In the genomic region with DNA sequence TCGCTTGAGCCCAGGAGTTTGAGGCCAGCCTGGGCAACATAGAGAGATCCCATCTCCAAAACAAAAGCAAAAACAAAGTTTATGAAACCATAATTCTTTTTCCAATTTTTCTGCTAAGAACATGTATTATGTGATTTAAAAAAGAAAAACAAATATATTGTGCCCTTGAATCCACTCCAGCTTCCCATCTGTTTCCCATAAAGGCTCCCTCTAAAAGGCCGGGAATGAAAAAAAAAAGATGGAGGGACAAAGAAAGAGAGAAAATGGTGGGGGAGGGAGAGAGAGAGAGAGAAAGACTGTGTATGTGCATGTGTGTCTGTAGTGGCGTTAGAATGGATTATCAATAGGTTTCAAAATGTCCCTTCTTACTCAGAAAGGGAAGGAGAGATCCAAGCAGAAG, we compare ENCODE assay signal across 13 cellular contexts. TPM values are rescaled to one million over a fixed set of nuclear protein-coding genes. Genes with fewer than 3 reads are reported as not detected.
A peak's percentile ranks its signal among the peaks of the same experiment; 100 is the strongest.
DNase-seq lines count a peak whose midpoint lies in the region; TF ChIP-seq lines count a peak whose summit lies in the region.
"Had no signal": no experiment of that assay in that cellular context is flagged by ENCODE, and none has a peak within 500 bp of the region (broad histone marks: within the 10 kb centered on the region; RNA-seq: fewer than 3 reads in every experiment).

No MANE protein-coding gene starts in this region.

- peaks cover 3% of the 10 kb centered on the region; the same call in 1 of the 2 replicates for H3K9me2 ChIP-seq in GM23248 (ENCODE audit: insufficient read depth)

- H3K4me2 ChIP-seq in GM23248 (ENCODE audit: unreplicated experiment): no peak overlapping the region
- H3K4me2 ChIP-seq: BLaER1 had no signal

- H3K27ac Mint-ChIP-seq in CD4-positive, alpha-beta memory T cell: peak overlapping the region in 2 of 7 donors; percentile 55 to 68

- H3K79me2 ChIP-seq in GM23248 (ENCODE audit: insufficient read depth): no peaks in the 10 kb centered on the region

- peak overlapping the region; percentile 60 for H2AFZ ChIP-seq in GM23248

- H4K20me1 ChIP-seq in GM23248 (ENCODE audit: insufficient read depth): no peaks in the 10 kb centered on the region
- H4K20me1 ChIP-seq: BLaER1 had no signal

- H3K9me3 ChIP-seq in GM23248 (ENCODE audit: low read depth) (no peaks in the 10 kb centered on the region), adipocyte (ENCODE audit: control insufficient read depth, low read length) (no peaks in the 10 kb centered on the region), skeletal muscle tissue (ENCODE audit: control insufficient read depth in 3 of 3, low read length in 3 of 3) (no peaks in the 10 kb centered on the region)
- no peaks in the 10 kb centered on the region for H3K9me3 ChIP-seq in CD4-positive, alpha-beta memory T cell (ENCODE audit: control insufficient read depth in 1 of 2, low read length in 2 of 2)

- WGBS in GM23248 (ENCODE audit: low coverage in 1 of 2, low lambda C conversion rate in 2 of 2, missing lambda C conversion rate in 2 of 2), 2 experiments: 55 to 64% methylated on average over 3 of the region's 3 CpGs

- DNase-seq in GM23248: no peak
- DNase-seq in adipocyte (ENCODE audit: low read depth): peak; percentile 50
- DNase-seq in fibroblast of the aortic adventitia (ENCODE audit: low read depth): peak; percentile 53
- no peak for DNase-seq in CD4-positive, alpha-beta memory T cell
- DNase-seq in GF-D8 (lab: John Stamatoyannopoulos, UW): no peak
- DNase-seq in superior temporal gyrus (ENCODE audit: extremely low spot score): no peak
- DNase-seq: NCI-H146, NCI-H2081 treated with DMSO at 0.1 percent for 48 hours, NCI-H524, SHP77 had no signal

- no peak for TF ChIP-seq CTCF in fibroblast of the aortic adventitia (IDR thresholded peaks at IDR 0.05; ENCODE audit: insufficient read depth, low read length)

- CTCF ChIA-PET in CD4-positive, alpha-beta memory T cell (lab: Charles Lee; ENCODE audit: partially characterized antibody): no interaction called here

- H3K9me3 Mint-ChIP-seq in CD4-positive, alpha-beta memory T cell: peaks cover 0 to 3% (median 0%) of the 10 kb centered on the region in 8 donors

- H3K4me1 ChIP-seq in GM23248 (ENCODE audit: insufficient read depth) (peaks cover 31% of the 10 kb centered on the region), adipocyte (ENCODE audit: control insufficient read depth, insufficient read depth, low read length) (peaks cover 33% of the 10 kb centered on the region), skeletal muscle tissue (ENCODE audit: control insufficient read depth in 3 of 3, insufficient read depth in 3 of 3, low read length in 3 of 3) (peaks cover 0 to 19% (median 15%) of the 10 kb centered on the region in 3 donors)
- H3K4me1 ChIP-seq in CD4-positive, alpha-beta memory T cell (ENCODE audit: insufficient read depth, low read length): no peaks in the 10 kb centered on the region
- H3K4me1 ChIP-seq: BLaER1 had no signal

- peak overlapping the region; percentile 92 for H3K27ac ChIP-seq in GM23248
- H3K27ac ChIP-seq in skeletal muscle tissue (ENCODE audit: low read depth, low read length): peak overlapping the region; percentile 85
- H3K27ac ChIP-seq in CD4-positive, alpha-beta memory T cell (ENCODE audit: low read depth, low read length): no peak overlapping the region
- H3K27ac ChIP-seq: BLaER1 had no signal

- no peaks in the 10 kb centered on the region for H3K27me3 Mint-ChIP-seq in CD4-positive, alpha-beta memory T cell

- peaks cover 0 to 2% of the 10 kb centered on the region in 2 donors for H3K36me3 Mint-ChIP-seq in CD4-positive, alpha-beta memory T cell

- in situ Hi-C loops in GM23248 (cut with MboI): no loop called here

- H3K4me1 Mint-ChIP-seq in CD4-positive, alpha-beta memory T cell: no peaks in the 10 kb centered on the region

- no peak overlapping the region for H3K4me3 Mint-ChIP-seq in CD4-positive, alpha-beta memory T cell

- no peaks in the 10 kb centered on the region for H3K36me3 ChIP-seq in GM23248 (ENCODE audit: low read depth)
- H3K36me3 ChIP-seq in adipocyte (ENCODE audit: control insufficient read depth, insufficient read depth, low read length, severe bottlenecking): no peaks in the 10 kb centered on the region
- H3K36me3 ChIP-seq in skeletal muscle tissue (ENCODE audit: control insufficient read depth in 3 of 3, insufficient read depth in 3 of 3, low read length in 3 of 3): no peaks in the 10 kb centered on the region
- no peaks in the 10 kb centered on the region for H3K36me3 ChIP-seq in CD4-positive, alpha-beta memory T cell (ENCODE audit: insufficient read depth, low read length)
- H3K36me3 ChIP-seq: BLaER1 had no signal

- no peak overlapping the region for H3K4me3 ChIP-seq in GM23248
- no peak overlapping the region for H3K4me3 ChIP-seq in adipocyte (ENCODE audit: low read length)
- H3K4me3 ChIP-seq in fibroblast of the aortic adventitia (ENCODE audit: low read depth, low read length): no peak overlapping the region
- H3K4me3 ChIP-seq in skeletal muscle tissue (ENCODE audit: low read length in 3 of 3): no peak overlapping the region
- H3K4me3 ChIP-seq in CD4-positive, alpha-beta memory T cell (ENCODE audit: low read length in 2 of 2): no peak overlapping the region
- H3K4me3 ChIP-seq: BLaER1 had no signal

- intact Hi-C loops in CD4-positive, alpha-beta memory T cell (cut with micrococcal nuclease): no loop called here

- H3K9ac ChIP-seq in GM23248 (peak overlapping the region; percentile 52; the same call in 1 of the 2 replicates), adipocyte (ENCODE audit: low read length) (no peak overlapping the region), skeletal muscle tissue (ENCODE audit: low read depth in 1 of 3, low read length in 3 of 3) (no peak overlapping the region)
- H3K9ac ChIP-seq: BLaER1 had no signal

- POLR2A ChIA-PET in CD4-positive, alpha-beta memory T cell (lab: Charles Lee; ENCODE audit: partially characterized antibody): no interaction called here

- H3K27me3 ChIP-seq in GM23248 (replicated peaks; ENCODE audit: insufficient read depth): no peaks in the 10 kb centered on the region
- no peaks in the 10 kb centered on the region for H3K27me3 ChIP-seq in adipocyte (replicated peaks; ENCODE audit: control insufficient read depth, insufficient read depth, low read length)
- no peaks in the 10 kb centered on the region for H3K27me3 ChIP-seq in skeletal muscle tissue (ENCODE audit: control insufficient read depth in 3 of 3, insufficient read depth in 3 of 3, low read length in 3 of 3)
- H3K27me3 ChIP-seq in CD4-positive, alpha-beta memory T cell (ENCODE audit: insufficient read depth, low read length): no peaks in the 10 kb centered on the region
- H3K27me3 ChIP-seq: BLaER1 had no signal

- peaks cover 18% of the 10 kb centered on the region for H3F3A ChIP-seq in GM23248 (ENCODE audit: insufficient read depth)

RNA-seq across cellular contexts. Expression of a gene that starts 20.5 kb away (rescaled TPM):
- 39.4 and 63.6 TPM in 2 replicates for total RNA-seq in GM23248 (2014; rRNA removed; shearing (Covaris generic))
- 49.4 and 51.1 TPM in 2 replicates for polyA plus RNA-seq in GM23248 (2016; fragmentation: Nextera tagmentation; extraction: Ambion mirVana)
- 43.3 and 59.9 TPM in 2 replicates for total RNA-seq in fibroblast of the aortic adventitia (ENCODE audit: low replicate concordance)
- total RNA-seq in skeletal muscle tissue: 11.0 TPM
- total RNA-seq in CD4-positive, alpha-beta memory T cell: 1 to 10 TPM; 1.4 to 1.7 TPM
- polyA plus RNA-seq in CD4-positive, alpha-beta memory T cell: under 1 TPM; 0.46 to 0.47 TPM
- total RNA-seq: HT-29 had no signal

Comparison
In these comparisons a context has a peak if more than half of its experiments do, and no peak if none do; other contexts are left out.
1. DNase-seq: peak in adipocyte (single experiment) and fibroblast of the aortic adventitia (single experiment); none in GM23248 (single experiment), CD4-positive, alpha-beta memory T cell (0 of 5), GF-D8 (single experiment) and superior temporal gyrus (single experiment).